19 cellular contexts compared by ENCODE assay signal in genomic region chr5:174355995-174356394, GRCh38.
"Had no signal": no experiment of that assay in that cellular context is flagged by ENCODE, and none has a peak within 500 bp of the region (broad histone marks: within the 10 kb centered on the region; RNA-seq: fewer than 3 reads in every experiment).

No MANE protein-coding gene starts in this region.

- H3K27me3 ChIP-seq: colonic mucosa, heart left ventricle, left lung, testis, tibial nerve had no signal

- H3K4me1 Mint-ChIP-seq: naive B cell; nephron; stimulated activated naive B cell treated with anti-CD40 and anti-IgM and Interleukin-4, amounts not matched to agents 10 μg/mL and 1 μg/mL and 100 μg/mL, for 72 hours; stimulated activated naive CD8-positive, alpha-beta T cell treated with anti-CD3 and anti-CD28 coated beads, Interleukin-15, amount 100 ng/mL, for 72 hours had no signal

- H3K9me3 ChIP-seq: colonic mucosa, left lung, psoas muscle, testis, tibial nerve had no signal

- H3K27ac ChIP-seq: colonic mucosa, left lung, parathyroid adenoma, psoas muscle, testis had no signal

- H2AFZ ChIP-seq: parathyroid adenoma had no signal

- ATAC-seq: stimulated activated naive B cell treated with anti-CD40 and anti-IgM and Interleukin-4, amounts not matched to agents 10 μg/mL and 1 μg/mL and 100 μg/mL, for 72 hours; stimulated activated naive CD8-positive, alpha-beta T cell treated with anti-CD3 and anti-CD28 coated beads, Interleukin-15, amount 100 ng/mL, for 72 hours had no signal

- H3K36me3 Mint-ChIP-seq: naive B cell; stimulated activated naive B cell treated with anti-CD40 and anti-IgM and Interleukin-4, amounts not matched to agents 10 μg/mL and 1 μg/mL and 100 μg/mL, for 72 hours had no signal

- H3K27me3 Mint-ChIP-seq: stimulated activated naive B cell treated with anti-CD40 and anti-IgM and Interleukin-4, amounts not matched to agents 10 μg/mL and 1 μg/mL and 100 μg/mL, for 72 hours; stimulated activated naive CD8-positive, alpha-beta T cell treated with anti-CD3 and anti-CD28 coated beads, Interleukin-15, amount 100 ng/mL, for 72 hours had no signal

- H3K27ac Mint-ChIP-seq: nephron; stimulated activated naive B cell treated with anti-CD40 and anti-IgM and Interleukin-4, amounts not matched to agents 10 μg/mL and 1 μg/mL and 100 μg/mL, for 72 hours; stimulated activated naive CD8-positive, alpha-beta T cell treated with anti-CD3 and anti-CD28 coated beads, Interleukin-15, amount 100 ng/mL, for 72 hours had no signal

- H3K36me3 ChIP-seq: colonic mucosa, heart left ventricle, left lung, tibial nerve had no signal

- H3K4me1 ChIP-seq: colonic mucosa, left lung, parathyroid adenoma, psoas muscle, testis, tibial nerve had no signal

- H3K9me3 Mint-ChIP-seq: nephron; stimulated activated naive B cell treated with anti-CD40 and anti-IgM and Interleukin-4, amounts not matched to agents 10 μg/mL and 1 μg/mL and 100 μg/mL, for 72 hours had no signal

- H3K9ac ChIP-seq: parathyroid adenoma had no signal

- DNase-seq: colonic mucosa; effector CD4-positive, alpha-beta T cell; heart left ventricle; islet precursor cell; left lung; mesendoderm; naive B cell; occipital lobe; retina; stimulated activated CD4-positive, alpha-beta T cell treated with anti-CD3 and anti-CD28 coated beads, Interleukin-2, amount 100 ng/mL, for 24 hours; stimulated activated CD4-positive, alpha-beta T cell treated with anti-CD3 and anti-CD28 coated beads, Interleukin-4, amount 100 ng/mL, for 4 hours; stimulated activated naive B cell treated with anti-CD40 and anti-IgM and Interleukin-4, amounts not matched to agents 10 μg/mL and 1 μg/mL and 100 μg/mL, for 72 hours; stimulated activated naive CD8-positive, alpha-beta T cell treated with anti-CD3 and anti-CD28 coated beads, Interleukin-15, amount 100 ng/mL, for 72 hours; testis had no signal

- H3K4me3 Mint-ChIP-seq: naive B cell; nephron; stimulated activated naive B cell treated with anti-CD40 and anti-IgM and Interleukin-4, amounts not matched to agents 10 μg/mL and 1 μg/mL and 100 μg/mL, for 72 hours; stimulated activated naive CD8-positive, alpha-beta T cell treated with anti-CD3 and anti-CD28 coated beads, Interleukin-15, amount 100 ng/mL, for 72 hours had no signal

- H3K79me2 ChIP-seq: parathyroid adenoma had no signal

- H3K4me3 ChIP-seq: colonic mucosa, heart left ventricle, left lung, lung, psoas muscle, testis, tibial nerve had no signal
